ENCODE assay signal across 1 cellular context in genomic region chr1:86798608-86799291, GRCh38.
TF ChIP-seq lines count a peak whose summit lies in the region.

No MANE protein-coding gene starts in this region.

TF ChIP-seq in SK-N-SH, 30 proteins besides CTCF, POLR2A, EP300 and RAD21:
- no peak for TF ChIP-seq REST (IDR thresholded peaks at IDR 0.05; ENCODE audit: low read depth, low read length)
- no peak for TF ChIP-seq PBX3 (IDR thresholded peaks at IDR 0.05)
- TF ChIP-seq JUND (IDR thresholded peaks at IDR 0.05): no peak
- TF ChIP-seq, protein P1, sequence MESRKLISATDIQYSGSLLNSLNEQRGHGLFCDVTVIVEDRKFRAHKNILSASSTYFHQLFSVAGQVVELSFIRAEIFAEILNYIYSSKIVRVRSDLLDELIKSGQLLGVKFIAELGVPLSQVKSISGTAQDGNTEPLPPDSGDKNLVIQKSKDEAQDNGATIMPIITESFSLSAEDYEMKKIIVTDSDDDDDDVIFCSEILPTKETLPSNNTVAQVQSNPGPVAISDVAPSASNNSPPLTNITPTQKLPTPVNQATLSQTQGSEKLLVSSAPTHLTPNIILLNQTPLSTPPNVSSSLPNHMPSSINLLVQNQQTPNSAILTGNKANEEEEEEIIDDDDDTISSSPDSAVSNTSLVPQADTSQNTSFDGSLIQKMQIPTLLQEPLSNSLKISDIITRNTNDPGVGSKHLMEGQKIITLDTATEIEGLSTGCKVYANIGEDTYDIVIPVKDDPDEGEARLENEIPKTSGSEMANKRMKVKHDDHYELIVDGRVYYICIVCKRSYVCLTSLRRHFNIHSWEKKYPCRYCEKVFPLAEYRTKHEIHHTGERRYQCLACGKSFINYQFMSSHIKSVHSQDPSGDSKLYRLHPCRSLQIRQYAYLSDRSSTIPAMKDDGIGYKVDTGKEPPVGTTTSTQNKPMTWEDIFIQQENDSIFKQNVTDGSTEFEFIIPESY (IDR thresholded peaks at IDR 0.05; ENCODE audit: borderline replicate concordance, low read depth): no peak
- no peak for TF ChIP-seq TCF12 (IDR thresholded peaks at IDR 0.05)
- TF ChIP-seq MEF2A (IDR thresholded peaks at IDR 0.05; ENCODE audit: borderline replicate concordance, low read depth): no peak
- no peak for TF ChIP-seq RXRA (IDR thresholded peaks at IDR 0.05; ENCODE audit: borderline replicate concordance, low read depth)
- no peak for TF ChIP-seq ELF1 (IDR thresholded peaks at IDR 0.05)
- TF ChIP-seq NFIC (IDR thresholded peaks at IDR 0.05; ENCODE audit: borderline replicate concordance): no peak
- TF ChIP-seq, protein P2, sequence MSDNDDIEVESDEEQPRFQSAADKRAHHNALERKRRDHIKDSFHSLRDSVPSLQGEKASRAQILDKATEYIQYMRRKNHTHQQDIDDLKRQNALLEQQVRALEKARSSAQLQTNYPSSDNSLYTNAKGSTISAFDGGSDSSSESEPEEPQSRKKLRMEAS (IDR thresholded peaks at IDR 0.05; ENCODE audit: low read depth): no peak
- no peak for TF ChIP-seq EZH2phosphoT487 (IDR thresholded peaks at IDR 0.05; ENCODE audit: borderline replicate concordance, low read depth)
- TF ChIP-seq GABPA (IDR thresholded peaks at IDR 0.05; ENCODE audit: low read depth): no peak
- TF ChIP-seq YY1 (IDR thresholded peaks at IDR 0.05; ENCODE audit: low read depth): no peak
- TF ChIP-seq CHD2 (IDR thresholded peaks at IDR 0.05; ENCODE audit: low read length, partially characterized antibody): no peak
- TF ChIP-seq FOXJ3 (CRISPR knock-in tag; IDR thresholded peaks at IDR 0.05): no peak
- TF ChIP-seq SIN3A (IDR thresholded peaks at IDR 0.05; ENCODE audit: borderline replicate concordance, low read depth, low read length): no peak
- no peak for TF ChIP-seq POLR2AphosphoS5 (IDR thresholded peaks at IDR 0.05; ENCODE audit: low read depth, low read length)
- TF ChIP-seq SMC3 (IDR thresholded peaks at IDR 0.05; ENCODE audit: low read depth, low read length): no peak
